19 cellular contexts compared by ENCODE assay signal in genomic region chr4:138666366-138666765, GRCh38.
"Had no signal": no experiment of that assay in that cellular context is flagged by ENCODE, and none has a peak within 500 bp of the region (broad histone marks: within the 10 kb centered on the region; RNA-seq: fewer than 3 reads in every experiment).

No MANE protein-coding gene starts in this region.

- H3K4me1 ChIP-seq: gastrocnemius medialis, parathyroid adenoma, stomach, upper lobe of right lung had no signal

- H2AFZ ChIP-seq: parathyroid adenoma had no signal

- DNase-seq: activated CD4-positive, alpha-beta memory T cell treated with anti-CD3 and anti-CD28 coated beads for 36 hours; activated CD8-positive, alpha-beta memory T cell treated with anti-CD3 and anti-CD28 coated beads, Interleukin-2, amount 10 ng/mL, durations not matched to agents 7 days and 5 days; activated naive CD4-positive, alpha-beta T cell treated with anti-CD3 and anti-CD28 coated beads, Interleukin-2, amount 10 ng/mL, durations not matched to agents 7 days and 5 days; activated T-cell treated with anti-CD3 and anti-CD28 coated beads, Interleukin-2, amount 50 U/mL, for 24 hours; erythroblast; gastrocnemius medialis; heart right ventricle; naive B cell; retina; stimulated activated CD4-positive, alpha-beta T cell treated with anti-CD3 and anti-CD28 coated beads, Interleukin-12 subunit alpha, Interleukin-12 subunit beta, amount 100 ng/mL, for 4 hours; stimulated activated CD4-positive, alpha-beta T cell treated with anti-CD3 and anti-CD28 coated beads, Interleukin-2, amount 100 ng/mL, for 24 hours; stomach; upper lobe of right lung; WERI-Rb-1 had no signal

- H3K79me2 ChIP-seq: parathyroid adenoma had no signal

- H3K27me3 ChIP-seq: ascending aorta, gastrocnemius medialis, heart right ventricle, stomach, upper lobe of right lung had no signal

- H3K27ac ChIP-seq: ascending aorta, gastrocnemius medialis, heart right ventricle, neutrophil, parathyroid adenoma, stomach, thoracic aorta, upper lobe of right lung, WERI-Rb-1 had no signal

- H3K9ac ChIP-seq: parathyroid adenoma had no signal

- ATAC-seq: activated CD8-positive, alpha-beta memory T cell treated with anti-CD3 and anti-CD28 coated beads, Interleukin-2, amount 10 ng/mL, durations not matched to agents 7 days and 5 days; gastrocnemius medialis; heart right ventricle; upper lobe of right lung had no signal

- H3K9me3 ChIP-seq: ascending aorta, gastrocnemius medialis, heart right ventricle, neutrophil, stomach, thoracic aorta, upper lobe of right lung had no signal

- H3K36me3 ChIP-seq: ascending aorta, gastrocnemius medialis, heart right ventricle, neutrophil, stomach, thoracic aorta, upper lobe of right lung, WERI-Rb-1 had no signal

- H3K4me3 ChIP-seq: ascending aorta, gastrocnemius medialis, heart right ventricle, lung, stomach, thoracic aorta, upper lobe of right lung had no signal
